24 cellular contexts compared by ENCODE assay signal in genomic region chr1:175219774-175220173, GRCh38. TPM values are rescaled to one million over a fixed set of nuclear protein-coding genes. Genes with fewer than 3 reads are reported as not detected.
A peak's percentile ranks its signal among the peaks of the same experiment; 100 is the strongest.
DNase-seq lines count a peak whose midpoint lies in the region; ATAC-seq, FAIRE-seq and TF ChIP-seq lines count a peak whose summit lies in the region.
"Had no signal": no experiment of that assay in that cellular context is flagged by ENCODE, and none has a peak within 500 bp of the region (broad histone marks: within the 10 kb centered on the region; RNA-seq: fewer than 3 reads in every experiment).

No MANE protein-coding gene starts in this region.

- no peak overlapping the region for H3K4me3 ChIP-seq in BLaER1 treated with 17β-estradiol and CSF1 and Interleukin-3, amounts not matched to agents 10 nM and 100 nM
- H3K4me3 ChIP-seq in Loucy (ENCODE audit: low read length, poor library complexity, severe bottlenecking) (no peak overlapping the region), right lobe of liver (no peak overlapping the region), osteoblast (ENCODE audit: insufficient read depth, low read length) (no peak overlapping the region)
- H3K4me3 ChIP-seq: breast epithelium, gastroesophageal sphincter, tibial nerve had no signal

- no peaks in the 10 kb centered on the region for H3K79me2 ChIP-seq in Loucy (ENCODE audit: insufficient read depth, low read length)
- no peaks in the 10 kb centered on the region for H3K79me2 ChIP-seq in osteoblast (ENCODE audit: insufficient read depth, low read length)

- intact Hi-C loops in right lobe of liver (cut with DNase I): no loop called here

- 0 out of 22 replicates have a peak, but pooled peaks cover 0 to 1% (median 0%) of the 10 kb centered on the region in 11 experiments for H3K9me3 ChIP-seq in BLaER1 treated with 17β-estradiol and CSF1 and Interleukin-3, amounts not matched to agents 10 nM and 100 nM (replicated peaks in 1 of 11)
- H3K9me3 ChIP-seq in Loucy (ENCODE audit: insufficient read depth, low read depth, low read length) (no peaks in the 10 kb centered on the region), right lobe of liver (no peaks in the 10 kb centered on the region), osteoblast (ENCODE audit: low read depth, low read length) (no peaks in the 10 kb centered on the region)
- H3K9me3 ChIP-seq: breast epithelium, gastroesophageal sphincter, tibial nerve had no signal

- WGBS in right lobe of liver (ENCODE audit: insufficient coverage, low coverage, low lambda C conversion rate, missing lambda C conversion rate): 68% methylated on average over 2 of the region's 2 CpGs

- no peaks in the 10 kb centered on the region for H3K9me3 Mint-ChIP-seq in activated T-helper 17 cell treated with anti-CD3 and anti-CD28 coated beads, Interleukin-2, amount 50 U/mL, for 72 hours
- H3K9me3 Mint-ChIP-seq: activated naive CD4-positive, alpha-beta T cell treated with anti-CD3 and anti-CD28 coated beads, Interleukin-2, amount 50 U/mL, for 72 hours; T-helper 2 cell treated with Interferon-gamma antibody and Interleukin-4, amounts not matched to agents 5 μg/mL and 100 μg/mL, for 36 hours had no signal

- H3K4me2 ChIP-seq in BLaER1 treated with 17β-estradiol and CSF1 and Interleukin-3, amounts not matched to agents 10 nM and 100 nM: peak overlapping the region in 10 of 11 experiments; percentile 9 to 81 (median 39); a peak in 17 of 22 replicates
- H3K4me2 ChIP-seq in Loucy (ENCODE audit: low read depth, low read length, poor library complexity, severe bottlenecking): peak overlapping the region; percentile 28
- no peak overlapping the region for H3K4me2 ChIP-seq in osteoblast (ENCODE audit: insufficient read depth, low read length)

- H3K4me1 Mint-ChIP-seq in activated T-helper 17 cell treated with anti-CD3 and anti-CD28 coated beads, Interleukin-2, amount 50 U/mL, for 72 hours: no peaks in the 10 kb centered on the region

- H3K27ac ChIP-seq in BLaER1 treated with 17β-estradiol and CSF1 and Interleukin-3, amounts not matched to agents 10 nM and 100 nM: no peak overlapping the region
- H3K27ac ChIP-seq in right lobe of liver (no peak overlapping the region), osteoblast (ENCODE audit: low read depth, low read length) (no peak overlapping the region)
- H3K27ac ChIP-seq: gastroesophageal sphincter, tibial nerve had no signal

- no peak overlapping the region for H3K9ac ChIP-seq in BLaER1 treated with 17β-estradiol and CSF1 and Interleukin-3, amounts not matched to agents 10 nM and 100 nM
- no peak overlapping the region for H3K9ac ChIP-seq in Loucy (ENCODE audit: low read depth, low read length, poor library complexity, severe bottlenecking)

- H3K27ac Mint-ChIP-seq in activated T-helper 17 cell treated with anti-CD3 and anti-CD28 coated beads, Interleukin-2, amount 50 U/mL, for 72 hours: peak overlapping the region; percentile 15
- H3K27ac Mint-ChIP-seq: activated naive CD4-positive, alpha-beta T cell treated with anti-CD3 and anti-CD28 coated beads, Interleukin-2, amount 50 U/mL, for 72 hours; T-helper 2 cell treated with Interferon-gamma antibody and Interleukin-4, amounts not matched to agents 5 μg/mL and 100 μg/mL, for 36 hours had no signal

- H3K4me1 ChIP-seq in BLaER1 treated with 17β-estradiol and CSF1 and Interleukin-3, amounts not matched to agents 10 nM and 100 nM: peaks cover 7 to 40% (median 33%) of the 10 kb centered on the region in 10 experiments; a peak in 19 of 20 replicates
- H3K4me1 ChIP-seq in Loucy (ENCODE audit: insufficient read depth, low read length, poor library complexity, severe bottlenecking): peaks cover 41% of the 10 kb centered on the region
- no peaks in the 10 kb centered on the region for H3K4me1 ChIP-seq in right lobe of liver
- H3K4me1 ChIP-seq in osteoblast (ENCODE audit: insufficient read depth, low read length): no peaks in the 10 kb centered on the region

- H4K20me1 ChIP-seq in BLaER1 treated with 17β-estradiol and CSF1 and Interleukin-3, amounts not matched to agents 10 nM and 100 nM: no peaks in the 10 kb centered on the region
- no peaks in the 10 kb centered on the region for H4K20me1 ChIP-seq in Loucy (ENCODE audit: insufficient read depth, low read length, poor library complexity, severe bottlenecking)
- no peaks in the 10 kb centered on the region for H4K20me1 ChIP-seq in osteoblast (ENCODE audit: insufficient read depth, low read length)

- no peak overlapping the region for H3K4me3 Mint-ChIP-seq in activated T-helper 17 cell treated with anti-CD3 and anti-CD28 coated beads, Interleukin-2, amount 50 U/mL, for 72 hours
- H3K4me3 Mint-ChIP-seq: T-helper 2 cell treated with Interferon-gamma antibody and Interleukin-4, amounts not matched to agents 5 μg/mL and 100 μg/mL, for 36 hours had no signal

- DNase-seq in right lobe of liver: no peak
- no peak for DNase-seq in osteoblast (ENCODE audit: insufficient read length, low spot score, missing footprints)
- DNase-seq in HTR-8/SVneo (ENCODE audit: insufficient read length, low spot score): no peak
- no peak for DNase-seq in NCI-H526 treated with DMSO at 0.1 percent for 48 hours (lab: John Stamatoyannopoulos, UW)
- DNase-seq: activated CD4-positive, alpha-beta T cell treated with anti-CD3 and anti-CD28 coated beads for 48 hours; amygdala; H7; hypothalamus; left colon; NCI-H1105; NCI-H187 treated with DMSO at 0.1 percent for 48 hours; NCI-H2171; SIG-M5; stimulated activated CD4-positive, alpha-beta T cell treated with anti-CD3 and anti-CD28 coated beads, Interleukin-4, amount 100 ng/mL, for 24 hours had no signal

- no peak for ATAC-seq in activated T-helper 17 cell treated with anti-CD3 and anti-CD28 coated beads, Interleukin-2, amount 50 U/mL, for 72 hours (replicated peaks)
- peak; percentile 15 to 73 (median 44) for ATAC-seq in right lobe of liver
- ATAC-seq in HG02642 (IDR thresholded peaks at IDR 0.05; ENCODE audit: poor library complexity, unreplicated experiment): no peak
- ATAC-seq: activated naive CD4-positive, alpha-beta T cell treated with anti-CD3 and anti-CD28 coated beads, Interleukin-2, amount 50 U/mL, for 72 hours; gastroesophageal sphincter had no signal

- H3K36me3 Mint-ChIP-seq in activated T-helper 17 cell treated with anti-CD3 and anti-CD28 coated beads, Interleukin-2, amount 50 U/mL, for 72 hours (ENCODE audit: low read depth): no peaks in the 10 kb centered on the region
- H3K36me3 Mint-ChIP-seq: activated naive CD4-positive, alpha-beta T cell treated with anti-CD3 and anti-CD28 coated beads, Interleukin-2, amount 50 U/mL, for 72 hours had no signal

- no peak overlapping the region for H2AFZ ChIP-seq in Loucy (ENCODE audit: low read length)
- no peak overlapping the region for H2AFZ ChIP-seq in osteoblast (ENCODE audit: low read length)

- H3K27me3 Mint-ChIP-seq in activated T-helper 17 cell treated with anti-CD3 and anti-CD28 coated beads, Interleukin-2, amount 50 U/mL, for 72 hours: no peaks in the 10 kb centered on the region

- H3F3A ChIP-seq in Loucy (ENCODE audit: low read depth): no peaks in the 10 kb centered on the region

- no peaks in the 10 kb centered on the region for H3K36me3 ChIP-seq in BLaER1 treated with 17β-estradiol and CSF1 and Interleukin-3, amounts not matched to agents 10 nM and 100 nM
- H3K36me3 ChIP-seq in Loucy (ENCODE audit: insufficient read depth, low read length): no peaks in the 10 kb centered on the region
- H3K36me3 ChIP-seq in right lobe of liver: no peaks in the 10 kb centered on the region
- H3K36me3 ChIP-seq in osteoblast (ENCODE audit: insufficient read depth, low read length): no peaks in the 10 kb centered on the region
- H3K36me3 ChIP-seq: breast epithelium, gastroesophageal sphincter, tibial nerve had no signal

- TF ChIP-seq CTCF in Loucy (conservative IDR thresholded peaks at IDR 0.05; ENCODE audit: low read length) (no peak), right lobe of liver (IDR thresholded peaks at IDR 0.05) (no peak), osteoblast (IDR thresholded peaks at IDR 0.05; ENCODE audit: extremely low read depth, low read depth, low read length) (no peak)

- TF ChIP-seq POLR2A in right lobe of liver (IDR thresholded peaks at IDR 0.05): no peak

- no peak for FAIRE-seq in HTR-8/SVneo (lab: Jason Lieb, UNC)
- FAIRE-seq: GM12891 had no signal

- H3K9me2 ChIP-seq in Loucy (replicated peaks; ENCODE audit: low read depth, low read length): no peaks in the 10 kb centered on the region

- no peaks in the 10 kb centered on the region for H3K27me3 ChIP-seq in BLaER1 treated with 17β-estradiol and CSF1 and Interleukin-3, amounts not matched to agents 10 nM and 100 nM
- H3K27me3 ChIP-seq in Loucy (ENCODE audit: insufficient read depth, low read length, poor library complexity, severe bottlenecking) (no peaks in the 10 kb centered on the region), right lobe of liver (no peaks in the 10 kb centered on the region), osteoblast (ENCODE audit: insufficient read depth, low read length) (no peaks in the 10 kb centered on the region)
- H3K27me3 ChIP-seq: breast epithelium, gastroesophageal sphincter, tibial nerve had no signal

RNA-seq across cellular contexts. Expression of gene KIAA0040, which starts 27.2 kb away (rescaled TPM):
- total RNA-seq in activated T-helper 17 cell treated with anti-CD3 and anti-CD28 coated beads, Interleukin-2, amount 50 U/mL, for 72 hours: 10 to 100 TPM; 34.8 to 39.4 TPM
- total RNA-seq in right lobe of liver: 10 to 100 TPM in 1 of 6 experiments, 1 to 10 TPM in 5; 4.6 to 13.5 (median 5.3) TPM
- total RNA-seq in osteoblast: 0.59 and 1.1 TPM in 2 replicates

Comparison
In these comparisons a context has a peak if more than half of its experiments do, and no peak if none do; other contexts are left out.
1. ATAC-seq: peak in right lobe of liver (4 of 4); none in activated T-helper 17 cell treated with anti-CD3 and anti-CD28 coated beads, Interleukin-2, amount 50 U/mL, for 72 hours (single experiment) and HG02642 (single experiment).